9 cellular contexts compared by ENCODE assay signal in the genomic region with DNA sequence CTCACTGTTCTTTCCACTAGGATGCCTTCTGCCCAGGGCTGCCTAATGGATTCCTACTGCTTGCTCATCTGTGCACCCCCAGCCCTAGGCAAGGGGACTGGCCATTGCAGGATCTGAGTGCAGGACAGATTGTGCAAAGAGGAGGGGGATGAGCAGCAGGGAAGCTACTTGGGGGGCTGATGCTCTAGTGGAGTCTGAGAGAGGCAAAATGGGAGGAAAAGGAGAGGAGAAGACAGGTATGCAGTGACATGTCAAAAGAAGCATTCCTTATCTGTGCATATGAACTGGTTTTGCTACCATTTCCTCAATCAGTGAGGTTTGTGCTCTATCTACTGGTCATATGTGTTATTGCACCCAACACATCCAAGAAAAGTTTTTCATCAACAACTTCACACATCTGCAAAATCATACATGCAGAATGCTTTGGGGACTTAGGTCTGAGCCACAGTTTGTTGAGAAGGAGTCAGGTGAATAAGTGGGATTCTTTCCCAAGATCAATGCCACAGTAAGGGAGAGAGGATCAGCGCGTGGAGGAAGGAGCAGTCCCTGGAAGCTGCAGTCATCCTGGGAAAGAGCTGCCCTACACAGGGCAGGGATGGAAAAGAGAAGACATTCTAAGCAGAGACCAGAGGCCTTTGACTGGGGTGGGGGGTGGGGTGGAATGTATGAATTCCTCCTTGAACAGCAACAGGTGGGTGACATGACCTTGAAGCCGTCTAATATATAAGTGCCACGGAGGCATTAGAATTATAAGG. TPM values are rescaled to one million over a fixed set of nuclear protein-coding genes. Genes with fewer than 3 reads are reported as not detected.
DNase-seq lines count a peak whose midpoint lies in the region; ATAC-seq, FAIRE-seq and TF ChIP-seq lines count a peak whose summit lies in the region.
"Had no signal": no experiment of that assay in that cellular context is flagged by ENCODE, and none has a peak within 500 bp of the region (broad histone marks: within the 10 kb centered on the region; RNA-seq: fewer than 3 reads in every experiment).

No MANE protein-coding gene starts in this region.

- H3K4me3 ChIP-seq in kidney (ENCODE audit: low read length in 2 of 2): no peak overlapping the region

- DNase-seq in NCI-H1417 (lab: John Stamatoyannopoulos, UW): peak; percentile 11 to 56 (median 29)
- DNase-seq in NCI-H1417 treated with DMSO at 0.1 percent for 48 hours (lab: John Stamatoyannopoulos, UW): no peak
- DNase-seq in NCI-H2029 treated with DMSO at 0.1 percent for 48 hours (lab: John Stamatoyannopoulos, UW): peak; percentile 53
- peak; percentile 33 to 61 for DNase-seq in T47D (ENCODE audit: low read depth in 1 of 2, low spot score in 1 of 2)
- no peak for DNase-seq in kidney
- DNase-seq in urothelium cell line (ENCODE audit: low spot score): peak; percentile 61
- DNase-seq in stimulated activated CD4-positive, alpha-beta T cell treated with anti-CD3 and anti-CD28 coated beads, Interleukin-4, amount 100 ng/mL, for 24 hours: no peak

- H3K9ac ChIP-seq in kidney (ENCODE audit: low read length in 2 of 2): no peak overlapping the region

- ATAC-seq in GM21786 (IDR thresholded peaks at IDR 0.05; ENCODE audit: unreplicated experiment): peak; percentile 64

- H3K27ac ChIP-seq in kidney (ENCODE audit: low read depth in 2 of 2, low read length in 2 of 2): no peak overlapping the region

- in situ Hi-C loops in T47D (cut with HindIII; ENCODE audit: low pct_unique_long_range_greater_than_20kb, low sequenced_read_pairs): no loop called here

- intact Hi-C loops in kidney (cut with DNase I): no loop called here

- no peaks in the 10 kb centered on the region for H3K9me3 ChIP-seq in kidney (ENCODE audit: control insufficient read depth in 1 of 2, low read length in 2 of 2)

- H3K4me1 ChIP-seq in kidney (ENCODE audit: control insufficient read depth in 1 of 2, insufficient read depth in 1 of 2, low read depth in 1 of 2, low read length in 2 of 2): peaks cover 0 to 2% of the 10 kb centered on the region in 2 donors

- TF ChIP-seq CTCF in kidney (IDR thresholded peaks at IDR 0.05; ENCODE audit: borderline replicate concordance, extremely low read depth, insufficient read depth): peak; percentile 70

- H3K36me3 ChIP-seq in kidney (ENCODE audit: control insufficient read depth in 1 of 2, insufficient read depth in 2 of 2, low read length in 2 of 2): peaks cover 0 to 2% of the 10 kb centered on the region in 2 donors

- FAIRE-seq in kidney (lab: Jason Lieb, UNC) (no peak), urothelium cell line (lab: Jason Lieb, UNC) (peak; percentile 86)

RNA-seq across cellular contexts. Expression of a gene that starts 14.4 kb away (rescaled TPM):
- 2.3 TPM for total RNA-seq in kidney
- polyA plus RNA-seq in kidney (ENCODE audit: insufficient read depth, low read depth, low replicate concordance): 4.4 TPM
- total RNA-seq: CD8-positive, alpha-beta memory T cell had no signal
- polyA plus RNA-seq: CD8-positive, alpha-beta memory T cell had no signal

Comparison
In these comparisons a context has a peak if more than half of its experiments do, and no peak if none do; other contexts are left out.
1. DNase-seq: peak in NCI-H1417 (3 of 3), NCI-H2029 treated with DMSO at 0.1 percent for 48 hours (single experiment), T47D (2 of 2) and urothelium cell line (single experiment); none in NCI-H1417 treated with DMSO at 0.1 percent for 48 hours (single experiment), kidney (single experiment) and stimulated activated CD4-positive, alpha-beta T cell treated with anti-CD3 and anti-CD28 coated beads, Interleukin-4, amount 100 ng/mL, for 24 hours (single experiment).